In genomic region chr20:32019156-32019510, GRCh38 we compare ENCODE assay signal across 9 cellular contexts. TPM values are rescaled to one million over a fixed set of nuclear protein-coding genes. Genes with fewer than 3 reads are reported as not detected.
DNase-seq lines count a peak whose midpoint lies in the region; ATAC-seq and TF ChIP-seq lines count a peak whose summit lies in the region.
"Had no signal": no experiment of that assay in that cellular context is flagged by ENCODE, and none has a peak within 500 bp of the region (broad histone marks: within the 10 kb centered on the region; RNA-seq: fewer than 3 reads in every experiment).

No MANE protein-coding gene starts in this region.

- no peak overlapping the region for H3K27ac ChIP-seq in cardiac muscle cell
- H3K27ac ChIP-seq in Panc1 (ENCODE audit: low read length): peak overlapping the region; percentile 89
- H3K27ac ChIP-seq in foreskin keratinocyte: no peak overlapping the region

- ATAC-seq in Right ventricle myocardium inferior (no peak), Panc1 (peak; percentile 57), foreskin keratinocyte (peak; percentile 30), HG02938 (IDR thresholded peaks at IDR 0.05; ENCODE audit: unreplicated experiment) (no peak)
- ATAC-seq in stimulated activated naive CD8-positive, alpha-beta T cell treated with anti-CD3 and anti-CD28 coated beads, Interleukin-15, Interleukin-2, amounts not matched to agents 100 U/mL and 50 U/mL, for 24 hours: peak; percentile 8

- no peak for TF ChIP-seq CTCF in cardiac muscle cell (IDR thresholded peaks at IDR 0.05; ENCODE audit: low read depth, low read length)
- peak; percentile 81 for TF ChIP-seq CTCF in Panc1 (IDR thresholded peaks at IDR 0.05)
- TF ChIP-seq CTCF in foreskin keratinocyte (conservative IDR thresholded peaks at IDR 0.05): no peak

- DNase-seq in cardiac muscle cell (ENCODE audit: low read depth in 1 of 2, low spot score in 1 of 2): peak in 1 of 2 donors; percentile 52
- no peak for DNase-seq in Right ventricle myocardium inferior (ENCODE audit: missing footprints)
- DNase-seq in Panc1 (ENCODE audit: low read depth, low spot score): no peak
- no peak for DNase-seq in foreskin keratinocyte
- peak; percentile 11 for DNase-seq in stimulated activated naive CD8-positive, alpha-beta T cell treated with anti-CD3 and anti-CD28 coated beads, Interleukin-15, Interleukin-2, amounts not matched to agents 100 U/mL and 50 U/mL, for 24 hours
- no peak for DNase-seq in GM19238 (ENCODE audit: insufficient read length, low spot score)
- DNase-seq in middle frontal gyrus (ENCODE audit: extremely low spot score, low spot score): no peak

- no TSS peak for BruUV-seq in Panc1 (replicated peaks; lab: Mats Ljungman, UMichigan)

- H3K27me3 ChIP-seq in cardiac muscle cell (peaks cover 9% of the 10 kb centered on the region), Panc1 (ENCODE audit: control insufficient read depth, insufficient read depth, low read length) (peaks cover 11% of the 10 kb centered on the region; the same call in 1 of the 2 replicates), foreskin keratinocyte (peaks cover 84% of the 10 kb centered on the region)

- peak overlapping the region; percentile 62 for H3K4me3 ChIP-seq in cardiac muscle cell
- peak overlapping the region; percentile 38 to 52 for H3K4me3 ChIP-seq in Panc1 (ENCODE audit: low read depth in 2 of 2, low read length in 2 of 2)

- H3K4me1 ChIP-seq in cardiac muscle cell (ENCODE audit: low read depth) (no peaks in the 10 kb centered on the region), Panc1 (ENCODE audit: control insufficient read depth, insufficient read depth, low read length) (peaks cover 19% of the 10 kb centered on the region), foreskin keratinocyte (no peaks in the 10 kb centered on the region)

- CTCF ChIA-PET in Panc1 (lab: Charles Lee): no interaction called here

- in situ Hi-C loops in Panc1 (cut with HindIII; ENCODE audit: low pct_unique_long_range_greater_than_20kb, low sequenced_read_pairs): no loop called here

- POLR2A ChIA-PET in Panc1 (lab: Charles Lee): no interaction called here

- no peaks in the 10 kb centered on the region for H3K36me3 ChIP-seq in cardiac muscle cell
- no peaks in the 10 kb centered on the region for H3K36me3 ChIP-seq in Panc1 (ENCODE audit: control insufficient read depth, insufficient read depth, low read length)

- H3K9me3 ChIP-seq in cardiac muscle cell (ENCODE audit: low read depth) (no peaks in the 10 kb centered on the region), Panc1 (ENCODE audit: control insufficient read depth, insufficient read depth, low read depth, low read length) (no peaks in the 10 kb centered on the region)

- intact Hi-C loops in Right ventricle myocardium inferior (cut with DNase I) (no loop called here), Panc1 (cut with micrococcal nuclease; ENCODE audit: unreplicated experiment) (loop anchor here (5.0 kb wide), 1 partner anchor 47 kb away; no protein-coding TSS in a partner anchor)

RNA-seq across cellular contexts. Expression of gene CCM2L, which starts 8.9 kb away (rescaled TPM):
- 0.69 and 0.92 TPM in 2 replicates for total RNA-seq in cardiac muscle cell
- polyA plus RNA-seq in cardiac muscle cell: 0.35 and 0.79 TPM in 2 replicates
- 10.3 TPM for total RNA-seq in Right ventricle myocardium inferior
- 45.4 TPM for total RNA-seq in Panc1 (2021; ENCODE audit: unreplicated experiment)
- 25.5 TPM for polyA plus RNA-seq in Panc1 (2012; ENCODE audit: insufficient read length)
- total RNA-seq in foreskin keratinocyte: not detected in 2 replicates
- polyA plus RNA-seq in foreskin keratinocyte: not detected in 2 replicates
- total RNA-seq: renal cortical epithelial cell had no signal

RNA-seq across cellular contexts. Expression of gene HCK, which starts 32.9 kb away (rescaled TPM):
- total RNA-seq in cardiac muscle cell (not detected in 2 replicates), Right ventricle myocardium inferior (7.0 TPM), Panc1 (2021; ENCODE audit: unreplicated experiment) (0.98 TPM), foreskin keratinocyte (not detected in 2 replicates)
- polyA plus RNA-seq in cardiac muscle cell (not detected in 2 replicates), foreskin keratinocyte (not detected in 2 replicates)
- 1.1 TPM for polyA plus RNA-seq in Panc1 (2012; ENCODE audit: insufficient read length)
- total RNA-seq: renal cortical epithelial cell had no signal

RNA-seq across cellular contexts. Expression of gene XKR7, which starts 51.2 kb away (rescaled TPM):
- total RNA-seq in cardiac muscle cell: 0.03 and 0.04 TPM in 2 replicates
- polyA plus RNA-seq in cardiac muscle cell: 0.02 TPM in 1 of 2 replicates, not detected in the other
- not detected for total RNA-seq in Right ventricle myocardium inferior
- total RNA-seq in Panc1 (2021; ENCODE audit: unreplicated experiment): 6.2 TPM
- 2.8 TPM for polyA plus RNA-seq in Panc1 (2012; ENCODE audit: insufficient read length)
- not detected in 2 replicates for total RNA-seq in foreskin keratinocyte
- not detected in 2 replicates for polyA plus RNA-seq in foreskin keratinocyte

Comparison
In these comparisons a context has a peak if more than half of its experiments do, and no peak if none do; other contexts are left out.
1. ATAC-seq: peak in Panc1 (single experiment), foreskin keratinocyte (single experiment) and stimulated activated naive CD8-positive, alpha-beta T cell treated with anti-CD3 and anti-CD28 coated beads, Interleukin-15, Interleukin-2, amounts not matched to agents 100 U/mL and 50 U/mL, for 24 hours (single experiment); none in Right ventricle myocardium inferior (single experiment) and HG02938 (single experiment).